In genomic region chr19:14556662-14557188, GRCh38 we compare ENCODE assay signal across 1 cellular context.
TF ChIP-seq lines count a peak whose summit lies in the region.

No MANE protein-coding gene starts in this region.

TF ChIP-seq in HepG2, 621 proteins besides CTCF, POLR2A, EP300 and RAD21 (continues in another document):
- TF ChIP-seq ZNF83 (CRISPR knock-in tag; IDR thresholded peaks at IDR 0.05; ENCODE audit: borderline replicate concordance): no peak
- no peak for TF ChIP-seq ELK4 (CRISPR knock-in tag; IDR thresholded peaks at IDR 0.05; ENCODE audit: borderline replicate concordance)
- no peak for TF ChIP-seq SNAPC2 (CRISPR knock-in tag; IDR thresholded peaks at IDR 0.05)
- TF ChIP-seq ZMAT3 (CRISPR knock-in tag; conservative IDR thresholded peaks at IDR 0.05): no peak
- no peak for TF ChIP-seq MYPOP (CRISPR knock-in tag; IDR thresholded peaks at IDR 0.05)
- peak; percentile 91 for TF ChIP-seq ZBTB33 (CRISPR knock-in tag; IDR thresholded peaks at IDR 0.05)
- no peak for TF ChIP-seq ZNF850 (CRISPR knock-in tag; conservative IDR thresholded peaks at IDR 0.05)
- no peak for TF ChIP-seq ZNF572 (CRISPR knock-in tag; IDR thresholded peaks at IDR 0.05)
- TF ChIP-seq CREB3 (CRISPR knock-in tag; IDR thresholded peaks at IDR 0.05): no peak
- TF ChIP-seq ZNF138 (CRISPR knock-in tag; IDR thresholded peaks at IDR 0.05; ENCODE audit: low read depth): no peak
- no peak; the same call in 1 of the 2 replicates for TF ChIP-seq SMC3 (IDR thresholded peaks at IDR 0.05; ENCODE audit: low read length)
- no peak for TF ChIP-seq YY1 (IDR thresholded peaks at IDR 0.05; ENCODE audit: insufficient read depth, insufficient replicate concordance, low read depth, low read length)
- 0 out of 2 replicates have a peak, but pooled peaks have one; percentile 36 for TF ChIP-seq MIER2 (CRISPR knock-in tag; IDR thresholded peaks at IDR 0.05)
- TF ChIP-seq ZXDC (CRISPR knock-in tag; IDR thresholded peaks at IDR 0.05): no peak
- 0 out of 2 replicates have a peak, but pooled peaks have one; percentile 24 for TF ChIP-seq TFDP2 (CRISPR knock-in tag; IDR thresholded peaks at IDR 0.05)
- TF ChIP-seq ZNF318 (CRISPR knock-in tag; IDR thresholded peaks at IDR 0.05): 0 out of 2 replicates have a peak, but pooled peaks have one; percentile 40
- no peak for TF ChIP-seq NKX3-1 (CRISPR knock-in tag; IDR thresholded peaks at IDR 0.05)
- no peak for TF ChIP-seq ZNF180 (CRISPR knock-in tag; IDR thresholded peaks at IDR 0.05; ENCODE audit: borderline replicate concordance, low read depth)
- TF ChIP-seq NCOA1 (CRISPR knock-in tag; IDR thresholded peaks at IDR 0.05): no peak
- TF ChIP-seq RBAK (CRISPR knock-in tag; IDR thresholded peaks at IDR 0.05): no peak
- 0 out of 2 replicates have a peak, but pooled peaks have one; percentile 35 for TF ChIP-seq ZNF264 (CRISPR knock-in tag; IDR thresholded peaks at IDR 0.05)
- TF ChIP-seq MXD3 (CRISPR knock-in tag; IDR thresholded peaks at IDR 0.05): no peak
- TF ChIP-seq ARID3A (IDR thresholded peaks at IDR 0.05; ENCODE audit: low read depth, low read length): no peak
- no peak for TF ChIP-seq HINFP (CRISPR knock-in tag; IDR thresholded peaks at IDR 0.05; ENCODE audit: low read depth)
- TF ChIP-seq ZNF296 (CRISPR knock-in tag; conservative IDR thresholded peaks at IDR 0.05): no peak
- TF ChIP-seq ZNF343 (CRISPR knock-in tag; IDR thresholded peaks at IDR 0.05): no peak
- no peak for TF ChIP-seq ZNF282 (IDR thresholded peaks at IDR 0.05; ENCODE audit: partially characterized antibody)
- TF ChIP-seq PHF5A (CRISPR knock-in tag; IDR thresholded peaks at IDR 0.05; ENCODE audit: low read depth, unreplicated experiment): no peak
- TF ChIP-seq ZBTB49 (CRISPR knock-in tag; IDR thresholded peaks at IDR 0.05; ENCODE audit: borderline replicate concordance): no peak
- TF ChIP-seq EEA1 (CRISPR knock-in tag; IDR thresholded peaks at IDR 0.05; ENCODE audit: borderline replicate concordance): no peak
- no peak for TF ChIP-seq ZNF775 (CRISPR knock-in tag; IDR thresholded peaks at IDR 0.05; ENCODE audit: borderline replicate concordance)
